Comparison of ENCODE assay signal across 28 cellular contexts in genomic region chr12:48631071-48631470, GRCh38.
"Had no signal": no experiment of that assay in that cellular context is flagged by ENCODE, and none has a peak within 500 bp of the region (broad histone marks: within the 10 kb centered on the region; RNA-seq: fewer than 3 reads in every experiment).

No MANE protein-coding gene starts in this region.

- H3K4me2 ChIP-seq: SK-N-SH had no signal

- H3K27me3 ChIP-seq: adrenal gland, body of pancreas, Peyer's patch, SJCRH30 had no signal

- H3K4me1 ChIP-seq: adrenal gland, body of pancreas, Peyer's patch, SJCRH30 had no signal

- H3K36me3 ChIP-seq: adrenal gland, Peyer's patch, SJCRH30, WERI-Rb-1 had no signal

- H3K9me3 ChIP-seq: adrenal gland, body of pancreas, Peyer's patch, SJCRH30, SK-N-SH had no signal

- H3K9ac ChIP-seq: SK-N-SH had no signal

- DNase-seq: activated CD4-positive, alpha-beta memory T cell treated with anti-CD3 and anti-CD28 coated beads, Interleukin-2, amount 10 ng/mL, durations not matched to agents 7 days and 5 days; activated CD4-positive, alpha-beta T cell treated with anti-CD3 and anti-CD28 coated beads for 36 hours; activated CD4-positive, alpha-beta T cell treated with anti-CD3 and anti-CD28 coated beads, Interleukin-2, amount 50 U/mL, for 1 hour; activated gamma-delta T cell treated with Interleukin-2 at 50 U/mL for 16 hours; activated naive CD4-positive, alpha-beta T cell treated with anti-CD3 and anti-CD28 coated beads, Interleukin-2, amount 50 U/mL, for 16 hours; activated naive CD8-positive, alpha-beta T cell treated with anti-CD3 and anti-CD28 coated beads, Interleukin-2, amount 10 ng/mL, durations not matched to agents 7 days and 5 days; activated T-cell treated with anti-CD3 and anti-CD28 coated beads for 4 hours; activated T-cell treated with anti-CD3 and anti-CD28 coated beads, Interleukin-2, amount 50 U/mL, for 72 hours; adrenal gland; aorta; body of pancreas; KBM-7; NCI-H1092; NCI-H1417; NCI-H1930; NCI-H2107; NCI-H2171 treated with DMSO at 0.1 percent for 48 hours; NCI-H345; NCI-H510A; NCI-H526 treated with DMSO at 0.1 percent for 48 hours; NCI-H82; Peyer's patch; Right ventricle myocardium superior; SJCRH30; SK-N-SH; T-helper 1 cell; WERI-Rb-1 had no signal

- H3K9me2 ChIP-seq: SK-N-SH had no signal

- ATAC-seq: activated CD4-positive, alpha-beta T cell treated with anti-CD3 and anti-CD28 coated beads for 36 hours; activated T-cell treated with anti-CD3 and anti-CD28 coated beads, Interleukin-2, amount 50 U/mL, for 72 hours; body of pancreas had no signal

- H3K27ac ChIP-seq: adrenal gland, body of pancreas, Peyer's patch, RWPE1, SJCRH30, WERI-Rb-1 had no signal

- H3K4me3 ChIP-seq: adrenal gland, body of pancreas, Peyer's patch, SJCRH30 had no signal
